8 cellular contexts compared by ENCODE assay signal in genomic region chr3:63343674-63344073, GRCh38.
DNase-seq lines count a peak whose midpoint lies in the region; TF ChIP-seq lines count a peak whose summit lies in the region.

No MANE protein-coding gene starts in this region.

- no peaks in the 10 kb centered on the region for H3K9me3 ChIP-seq in neuron (ENCODE audit: low read length)

- H3K27me3 ChIP-seq in H7 (ENCODE audit: control insufficient read depth, insufficient read depth, low read length) = no peaks in the 10 kb centered on the region
- no peaks in the 10 kb centered on the region for H3K27me3 ChIP-seq in neuron (ENCODE audit: insufficient read depth, low read length)

- peak overlapping the region; percentile 34 for H2AFZ ChIP-seq in neuron (ENCODE audit: low read depth, low read length)

- H3K4me3 ChIP-seq in AG10803 (ENCODE audit: low read length) (no peak overlapping the region), H7 (ENCODE audit: insufficient read depth, low read depth, low read length) (no peak overlapping the region), neuron (ENCODE audit: low read length) (no peak overlapping the region)

- H3K4me1 ChIP-seq in neuron (ENCODE audit: insufficient read depth, low read length) = peaks cover 6% of the 10 kb centered on the region

- H3K36me3 ChIP-seq in H7 (replicated peaks; ENCODE audit: control insufficient read depth, insufficient read depth, low read length) = no peaks in the 10 kb centered on the region
- no peaks in the 10 kb centered on the region for H3K36me3 ChIP-seq in neuron (ENCODE audit: insufficient read depth, low read length)

- no peak for TF ChIP-seq CTCF in AG10803 (conservative IDR thresholded peaks at IDR 0.05; ENCODE audit: low read length)

- DNase-seq in AG10803 (ENCODE audit: low read depth) = peak; percentile 98
- peak; percentile 47 for DNase-seq in H7
- peak; percentile 85 for DNase-seq in NCI-H2081 treated with DMSO at 0.1 percent for 48 hours (lab: John Stamatoyannopoulos, UW)
- peak; percentile 41 for DNase-seq in UCSD-AML1 (lab: John Stamatoyannopoulos, UW; ENCODE audit: unreplicated experiment)
- DNase-seq in fibroblast of gingiva (ENCODE audit: low read depth) = peak; percentile 96
- no peak for DNase-seq in GDM1 (lab: John Stamatoyannopoulos, UW)
- DNase-seq in NK-92 (lab: John Stamatoyannopoulos, UW; ENCODE audit: unreplicated experiment) = no peak

Comparison
In these comparisons a context has a peak if more than half of its experiments do, and no peak if none do; other contexts are left out.
1. DNase-seq: peak in AG10803 (single experiment), H7 (single experiment), NCI-H2081 treated with DMSO at 0.1 percent for 48 hours (single experiment), UCSD-AML1 (single experiment) and fibroblast of gingiva (single experiment); none in GDM1 (single experiment) and NK-92 (single experiment).